31 cellular contexts compared by ENCODE assay signal in the genomic region with DNA sequence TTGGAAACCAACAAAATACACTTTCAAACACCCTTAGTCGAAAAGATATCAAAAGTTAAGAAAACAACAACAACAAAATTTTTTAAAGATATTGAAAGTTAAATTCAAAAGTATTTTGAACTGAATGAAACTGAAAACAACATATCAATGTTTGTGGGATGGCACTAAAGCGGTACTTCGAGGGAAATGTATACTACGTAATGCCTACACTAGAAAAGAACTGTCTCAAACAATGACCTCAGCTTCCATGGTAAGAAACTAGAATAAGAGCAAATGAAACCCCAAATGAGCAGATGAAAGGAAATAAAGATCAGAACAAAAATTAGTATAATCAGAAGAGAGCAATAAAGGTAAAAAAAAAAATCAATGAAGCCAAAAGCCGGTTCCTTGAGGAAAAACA. TPM values are rescaled to one million over a fixed set of nuclear protein-coding genes. Genes with fewer than 3 reads are reported as not detected.
DNase-seq lines count a peak whose midpoint lies in the region; ATAC-seq, FAIRE-seq and TF ChIP-seq lines count a peak whose summit lies in the region.
"Had no signal": no experiment of that assay in that cellular context is flagged by ENCODE, and none has a peak within 500 bp of the region (broad histone marks: within the 10 kb centered on the region; RNA-seq: fewer than 3 reads in every experiment).

No MANE protein-coding gene starts in this region.

- TF ChIP-seq CTCF in activated CD8-positive, alpha-beta T cell treated with anti-CD3 and anti-CD28 coated beads for 36 hours (IDR thresholded peaks at IDR 0.05): no peak

- peaks cover 11% of the 10 kb centered on the region for H3K9me3 Mint-ChIP-seq in activated CD8-positive, alpha-beta T cell treated with anti-CD3 and anti-CD28 coated beads, Interleukin-2, amount 10 ng/mL, durations not matched to agents 7 days and 5 days (ENCODE audit: insufficient read depth)
- no peaks in the 10 kb centered on the region for H3K9me3 Mint-ChIP-seq in activated CD8-positive, alpha-beta T cell treated with anti-CD3 and anti-CD28 coated beads for 36 hours
- no peaks in the 10 kb centered on the region for H3K9me3 Mint-ChIP-seq in T-helper 2 cell treated with Interferon-gamma antibody and Interleukin-4, amounts not matched to agents 5 μg/mL and 100 μg/mL, for 36 hours
- H3K9me3 Mint-ChIP-seq: CD4-positive, alpha-beta T cell; effector memory CD8-positive, alpha-beta T cell had no signal

- H3K27ac Mint-ChIP-seq in activated CD8-positive, alpha-beta T cell treated with anti-CD3 and anti-CD28 coated beads, Interleukin-2, amount 10 ng/mL, durations not matched to agents 7 days and 5 days: peak overlapping the region; percentile 40
- no peak overlapping the region for H3K27ac Mint-ChIP-seq in activated CD8-positive, alpha-beta T cell treated with anti-CD3 and anti-CD28 coated beads for 36 hours
- peak overlapping the region; percentile 66 for H3K27ac Mint-ChIP-seq in T-helper 2 cell treated with Interferon-gamma antibody and Interleukin-4, amounts not matched to agents 5 μg/mL and 100 μg/mL, for 36 hours
- H3K27ac Mint-ChIP-seq: activated naive CD4-positive, alpha-beta T cell treated with anti-CD3 and anti-CD28 coated beads, Interleukin-2, amount 50 U/mL, for 72 hours; nephron progenitor cell had no signal

- H3K4me3 Mint-ChIP-seq in activated CD8-positive, alpha-beta T cell treated with anti-CD3 and anti-CD28 coated beads, Interleukin-2, amount 10 ng/mL, durations not matched to agents 7 days and 5 days: no peak overlapping the region
- no peak overlapping the region for H3K4me3 Mint-ChIP-seq in activated CD8-positive, alpha-beta T cell treated with anti-CD3 and anti-CD28 coated beads for 36 hours
- peak overlapping the region; percentile 13 for H3K4me3 Mint-ChIP-seq in T-helper 2 cell treated with Interferon-gamma antibody and Interleukin-4, amounts not matched to agents 5 μg/mL and 100 μg/mL, for 36 hours
- H3K4me3 Mint-ChIP-seq: CD4-positive, alpha-beta T cell; effector memory CD8-positive, alpha-beta T cell; nephron progenitor cell had no signal

- H3K27me3 Mint-ChIP-seq in activated CD8-positive, alpha-beta T cell treated with anti-CD3 and anti-CD28 coated beads, Interleukin-2, amount 10 ng/mL, durations not matched to agents 7 days and 5 days (ENCODE audit: low read depth): no peaks in the 10 kb centered on the region
- no peaks in the 10 kb centered on the region for H3K27me3 Mint-ChIP-seq in activated CD8-positive, alpha-beta T cell treated with anti-CD3 and anti-CD28 coated beads for 36 hours
- no peaks in the 10 kb centered on the region for H3K27me3 Mint-ChIP-seq in T-helper 2 cell treated with Interferon-gamma antibody and Interleukin-4, amounts not matched to agents 5 μg/mL and 100 μg/mL, for 36 hours (ENCODE audit: low read depth)
- H3K27me3 Mint-ChIP-seq: CD4-positive, alpha-beta T cell; effector memory CD8-positive, alpha-beta T cell had no signal

- H3K36me3 Mint-ChIP-seq in activated CD8-positive, alpha-beta T cell treated with anti-CD3 and anti-CD28 coated beads, Interleukin-2, amount 10 ng/mL, durations not matched to agents 7 days and 5 days (ENCODE audit: low read depth): peaks cover 39% of the 10 kb centered on the region
- H3K36me3 Mint-ChIP-seq in activated CD8-positive, alpha-beta T cell treated with anti-CD3 and anti-CD28 coated beads for 36 hours (ENCODE audit: low read depth): peaks cover 25% of the 10 kb centered on the region
- H3K36me3 Mint-ChIP-seq in T-helper 2 cell treated with Interferon-gamma antibody and Interleukin-4, amounts not matched to agents 5 μg/mL and 100 μg/mL, for 36 hours (ENCODE audit: low read depth): peaks cover 24% of the 10 kb centered on the region

- no peak for ATAC-seq in activated CD8-positive, alpha-beta T cell treated with anti-CD3 and anti-CD28 coated beads, Interleukin-2, amount 10 ng/mL, durations not matched to agents 7 days and 5 days
- no peak for ATAC-seq in activated CD8-positive, alpha-beta T cell treated with anti-CD3 and anti-CD28 coated beads for 36 hours
- ATAC-seq in HG02840 (IDR thresholded peaks at IDR 0.05; ENCODE audit: low FRiP score, unreplicated experiment): no peak
- ATAC-seq: A549; effector memory CD8-positive, alpha-beta T cell; left lobe of liver; upper lobe of right lung had no signal

- peaks cover 58% of the 10 kb centered on the region for H3K4me1 Mint-ChIP-seq in activated CD8-positive, alpha-beta T cell treated with anti-CD3 and anti-CD28 coated beads, Interleukin-2, amount 10 ng/mL, durations not matched to agents 7 days and 5 days (ENCODE audit: low read depth)
- H3K4me1 Mint-ChIP-seq in activated CD8-positive, alpha-beta T cell treated with anti-CD3 and anti-CD28 coated beads for 36 hours (ENCODE audit: low read depth): peaks cover 53% of the 10 kb centered on the region
- peaks cover 51% of the 10 kb centered on the region for H3K4me1 Mint-ChIP-seq in T-helper 2 cell treated with Interferon-gamma antibody and Interleukin-4, amounts not matched to agents 5 μg/mL and 100 μg/mL, for 36 hours (ENCODE audit: low read depth)

- CTCF ChIA-PET in activated CD8-positive, alpha-beta T cell treated with anti-CD3 and anti-CD28 coated beads, Interleukin-2, amount 10 ng/mL, durations not matched to agents 7 days and 5 days (lab: Charles Lee): no interaction called here
- CTCF ChIA-PET in activated CD8-positive, alpha-beta T cell treated with anti-CD3 and anti-CD28 coated beads for 36 hours (lab: Charles Lee): interaction anchor here (0.7 to 3.7 kb wide), 2 partner anchors 37 to 274 kb away, joined by 3 to 12 read pairs; no protein-coding TSS in a partner anchor

- H3K27ac ChIP-seq in caudate nucleus (ENCODE audit: low read depth, low read length) (peak overlapping the region; percentile 91), substantia nigra (ENCODE audit: low read depth, low read length, poor library complexity, severe bottlenecking) (peak overlapping the region; percentile 88)
- H3K27ac ChIP-seq: A549, cardiac muscle cell, coronary artery, RWPE1, sigmoid colon, SJSA1, upper lobe of right lung had no signal

- no peak for FAIRE-seq in GM19239 (lab: Jason Lieb, UNC)
- FAIRE-seq: A549, astrocyte had no signal

- intact Hi-C loops in activated CD8-positive, alpha-beta T cell treated with anti-CD3 and anti-CD28 coated beads for 36 hours (cut with micrococcal nuclease): no loop called here

- POLR2A ChIA-PET in activated CD8-positive, alpha-beta T cell treated with anti-CD3 and anti-CD28 coated beads, Interleukin-2, amount 10 ng/mL, durations not matched to agents 7 days and 5 days (lab: Charles Lee): interaction anchor here (1.7 kb wide), 1 partner anchor 16 kb away, joined by 7 read pairs; a partner anchor contains a TSS
- POLR2A ChIA-PET in activated CD8-positive, alpha-beta T cell treated with anti-CD3 and anti-CD28 coated beads for 36 hours (lab: Charles Lee): interaction anchor here (0.7 kb wide), 1 partner anchor 1251 kb away, joined by 3 read pairs; no protein-coding TSS in a partner anchor

- DNase-seq in activated CD8-positive, alpha-beta T cell treated with anti-CD3 and anti-CD28 coated beads, Interleukin-2, amount 10 ng/mL, durations not matched to agents 7 days and 5 days: no peak
- no peak for DNase-seq in activated CD8-positive, alpha-beta T cell treated with anti-CD3 and anti-CD28 coated beads for 36 hours
- no peak for DNase-seq in T-helper 2 cell treated with Interferon-gamma antibody and Interleukin-4, amounts not matched to agents 5 μg/mL and 100 μg/mL, for 36 hours (ENCODE audit: low spot score)
- no peak for DNase-seq in caudate nucleus (lab: John Stamatoyannopoulos, UW)
- no peak for DNase-seq in substantia nigra (lab: John Stamatoyannopoulos, UW)
- DNase-seq in stimulated activated naive CD4-positive, alpha-beta T cell (lab: John Stamatoyannopoulos, UW): no peak
- no peak for DNase-seq in GM19239 (ENCODE audit: insufficient read length, low spot score)
- DNase-seq: activated CD4-positive, CD25-positive, alpha-beta regulatory T cell; CD4-positive, alpha-beta T cell; effector memory CD8-positive, alpha-beta T cell; glutamatergic neuron; GOT3; IMR-90; NCI-H1092 treated with DMSO at 0.1 percent for 48 hours; NCI-H187; NCI-H2171; NCI-H510A; nephron progenitor cell; OCI-M1; sigmoid colon; stimulated activated CD4-positive, alpha-beta T cell treated with anti-CD3 and anti-CD28 coated beads, Interleukin-4, amount 100 ng/mL, for 1 hour; upper lobe of right lung had no signal

RNA-seq across cellular contexts. Expression of a gene that starts 6.1 kb away (rescaled TPM):
- 10 to 100 TPM; 54.1 to 62.3 TPM for total RNA-seq in activated CD8-positive, alpha-beta T cell treated with anti-CD3 and anti-CD28 coated beads, Interleukin-2, amount 10 ng/mL, durations not matched to agents 7 days and 5 days
- total RNA-seq in activated CD8-positive, alpha-beta T cell treated with anti-CD3 and anti-CD28 coated beads for 36 hours: 10 to 100 TPM; 37.1 to 43.2 TPM

RNA-seq across cellular contexts. Expression of a gene that starts 15.6 kb away (rescaled TPM):
- 10 to 100 TPM; 19.8 to 22.3 TPM for total RNA-seq in activated CD8-positive, alpha-beta T cell treated with anti-CD3 and anti-CD28 coated beads, Interleukin-2, amount 10 ng/mL, durations not matched to agents 7 days and 5 days
- 10 to 100 TPM; 18.5 to 19.1 TPM for total RNA-seq in activated CD8-positive, alpha-beta T cell treated with anti-CD3 and anti-CD28 coated beads for 36 hours

RNA-seq across cellular contexts. Expression of a gene that starts 58.9 kb away (rescaled TPM):
- 10 to 100 TPM; 29.6 to 32.3 TPM for total RNA-seq in activated CD8-positive, alpha-beta T cell treated with anti-CD3 and anti-CD28 coated beads, Interleukin-2, amount 10 ng/mL, durations not matched to agents 7 days and 5 days
- 10 to 100 TPM; 13.5 to 14.8 TPM for total RNA-seq in activated CD8-positive, alpha-beta T cell treated with anti-CD3 and anti-CD28 coated beads for 36 hours
- total RNA-seq: cardiac muscle cell, left lobe of liver had no signal
